1 cellular context compared by ENCODE assay signal in the genomic region with DNA sequence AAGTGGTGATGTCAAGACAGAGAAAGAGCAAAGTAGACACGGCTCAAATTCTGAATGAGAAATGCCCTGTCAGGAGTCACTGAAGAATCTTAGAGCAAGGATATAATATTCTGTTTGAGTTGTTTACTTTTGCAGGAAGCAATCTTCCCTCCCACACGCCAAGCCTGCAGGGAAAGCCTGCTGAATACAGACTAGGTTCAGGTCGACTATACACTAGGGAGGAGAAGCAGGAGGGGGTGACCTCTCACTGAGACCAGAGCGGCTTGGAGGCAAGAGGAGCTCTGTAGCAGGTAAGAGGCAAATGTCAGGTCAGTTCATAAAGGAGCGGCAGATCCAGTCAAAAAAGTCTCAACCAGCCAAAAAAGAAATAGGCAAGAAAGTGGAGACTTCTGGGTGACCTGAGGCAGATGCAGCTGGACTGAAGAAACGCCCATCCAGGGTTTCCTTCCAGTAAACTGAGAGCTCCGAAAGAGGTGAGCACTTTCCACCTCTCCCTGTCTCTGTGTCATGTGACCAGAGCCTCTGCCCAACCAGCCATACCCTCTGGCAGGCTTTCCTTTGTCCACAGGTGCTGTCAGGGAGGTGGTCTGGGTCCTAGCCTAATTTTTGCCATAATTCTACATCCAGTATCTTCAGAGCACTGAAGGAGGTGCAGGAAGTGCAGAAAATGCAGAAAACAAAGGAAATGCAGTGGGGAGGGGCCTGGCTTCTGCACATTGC.
A peak's percentile ranks its signal among the peaks of the same experiment; 100 is the strongest.
TF ChIP-seq lines count a peak whose summit lies in the region.

No MANE protein-coding gene starts in this region.

TF ChIP-seq in H1, 55 proteins besides CTCF, POLR2A, EP300 and RAD21:
- no peak for TF ChIP-seq SIRT6 (IDR thresholded peaks at IDR 0.05; ENCODE audit: low read length)
- TF ChIP-seq, protein P1, sequence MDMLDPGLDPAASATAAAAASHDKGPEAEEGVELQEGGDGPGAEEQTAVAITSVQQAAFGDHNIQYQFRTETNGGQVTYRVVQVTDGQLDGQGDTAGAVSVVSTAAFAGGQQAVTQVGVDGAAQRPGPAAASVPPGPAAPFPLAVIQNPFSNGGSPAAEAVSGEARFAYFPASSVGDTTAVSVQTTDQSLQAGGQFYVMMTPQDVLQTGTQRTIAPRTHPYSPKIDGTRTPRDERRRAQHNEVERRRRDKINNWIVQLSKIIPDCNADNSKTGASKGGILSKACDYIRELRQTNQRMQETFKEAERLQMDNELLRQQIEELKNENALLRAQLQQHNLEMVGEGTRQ (IDR thresholded peaks at IDR 0.05; ENCODE audit: low read length) = peak; percentile 27; the same call in 1 of the 2 replicates
